ENCODE assay signal across 21 cellular contexts in genomic region chr5:177093803-177094202, GRCh38.
"Had no signal": no experiment of that assay in that cellular context is flagged by ENCODE, and none has a peak within 500 bp of the region (broad histone marks: within the 10 kb centered on the region; RNA-seq: fewer than 3 reads in every experiment).

No MANE protein-coding gene starts in this region.

- DNase-seq: activated CD4-positive, alpha-beta T cell treated with anti-CD3 and anti-CD28 coated beads for 4 hours; activated CD8-positive, alpha-beta memory T cell treated with anti-CD3 and anti-CD28 coated beads, Interleukin-2, amount 50 U/mL, for 48 hours; activated CD8-positive, alpha-beta T cell treated with anti-CD3 and anti-CD28 coated beads, Interleukin-2, amount 10 ng/mL, durations not matched to agents 7 days and 5 days; activated naive CD4-positive, alpha-beta T cell treated with anti-CD3 and anti-CD28 coated beads, Interleukin-2, amount 50 U/mL, for 16 hours; activated naive CD8-positive, alpha-beta T cell treated with anti-CD3 and anti-CD28 coated beads, Interleukin-2, amount 10 ng/mL, durations not matched to agents 7 days and 5 days; activated T-cell treated with anti-CD3 and anti-CD28 coated beads, Interleukin-2, amount 50 U/mL, for 1 hour; aorta; Karpas-422; MM.1S; NCI-H1105 treated with DMSO at 0.1 percent for 48 hours; NCI-H1436 treated with DMSO at 0.1 percent for 48 hours; NCI-H187; NCI-H2081; NCI-H446; NCI-H524; PC-3; SHP77; SW 1271 had no signal

- H3K27ac ChIP-seq: SJSA1 had no signal

- ATAC-seq: activated CD4-positive, CD25-positive, alpha-beta regulatory T cell treated with anti-CD3 and anti-CD28 coated beads, Interleukin-2, amount 50 U/mL, for 24 hours; activated CD8-positive, alpha-beta T cell treated with anti-CD3 and anti-CD28 coated beads, Interleukin-2, amount 10 ng/mL, durations not matched to agents 7 days and 5 days; PC-3; SK-N-SH treated with all-trans-retinoic acid at 6 μM for 48 hours had no signal

- H3K4me3 ChIP-seq: SJSA1 had no signal

- H3K36me3 ChIP-seq: SJSA1 had no signal

- H3K9me3 ChIP-seq: SJSA1 had no signal

- H3K4me1 ChIP-seq: SJSA1 had no signal
